ENCODE assay signal across 27 cellular contexts in genomic region chr17:73396429-73397277, GRCh38.
DNase-seq lines count a peak whose midpoint lies in the region; ATAC-seq and TF ChIP-seq lines count a peak whose summit lies in the region.
"Had no signal": no experiment of that assay in that cellular context is flagged by ENCODE, and none has a peak within 500 bp of the region (broad histone marks: within the 10 kb centered on the region; RNA-seq: fewer than 3 reads in every experiment).

No MANE protein-coding gene starts in this region.

- no peak overlapping the region for H3K14ac ChIP-seq in IMR-90 (replicated peaks; ENCODE audit: low read depth, low read length)

- no peaks in the 10 kb centered on the region for H3K79me1 ChIP-seq in IMR-90 (ENCODE audit: low read depth in 1 of 2, low read length in 2 of 2)

- 68% methylated on average over 8 of the region's 21 CpGs; no CpG with 5 or more reads in 1 of the 2 experiments for WGBS in IMR-90 (ENCODE audit: extremely low coverage in 2 of 2, insufficient read length in 1 of 2), 2 experiments

- H3K36me3 ChIP-seq in IMR-90 (ENCODE audit: control insufficient read depth, insufficient read depth, low read length): no peaks in the 10 kb centered on the region
- H3K36me3 ChIP-seq: upper lobe of left lung had no signal

- no peak overlapping the region for H2BK20ac ChIP-seq in IMR-90 (ENCODE audit: low read depth, low read length)

- no peak overlapping the region for H2AFZ ChIP-seq in IMR-90 (replicated peaks; ENCODE audit: low read length, poor library complexity)

- no peak overlapping the region for H2AK5ac ChIP-seq in IMR-90 (ENCODE audit: low read depth, low read length)

- H3K27ac ChIP-seq in IMR-90 (ENCODE audit: insufficient read depth, low read length): no peak overlapping the region
- H3K27ac ChIP-seq: psoas muscle, upper lobe of left lung had no signal

- H3K27ac Mint-ChIP-seq in endothelial cell (ENCODE audit: unreplicated experiment): peak overlapping the region; percentile 20
- H3K27ac Mint-ChIP-seq: activated CD8-positive, alpha-beta T cell treated with anti-CD3 and anti-CD28 coated beads for 36 hours; CD8-positive, alpha-beta T cell; nephron; T-helper 2 cell treated with Interferon-gamma antibody and Interleukin-4, amounts not matched to agents 5 μg/mL and 100 μg/mL, for 36 hours had no signal

- H3K23ac ChIP-seq in IMR-90 (ENCODE audit: low read depth, low read length): no peak overlapping the region

- H4K8ac ChIP-seq in IMR-90 (ENCODE audit: low read depth in 2 of 2, low read length in 2 of 2): no peak overlapping the region

- no TSS peak for BruUV-seq in IMR-90 (replicated peaks; lab: Mats Ljungman, UMichigan)

- no peaks in the 10 kb centered on the region for H3K4me1 Mint-ChIP-seq in endothelial cell (ENCODE audit: unreplicated experiment)
- H3K4me1 Mint-ChIP-seq: stimulated activated naive CD8-positive, alpha-beta T cell treated with anti-CD3 and anti-CD28 coated beads, Interleukin-15, amount 100 ng/mL, for 72 hours had no signal

- H3K36me3 Mint-ChIP-seq in endothelial cell (ENCODE audit: low read depth, unreplicated experiment): no peaks in the 10 kb centered on the region

- no peak overlapping the region for H2BK120ac ChIP-seq in IMR-90 (ENCODE audit: low read depth, low read length)

- POLR2A ChIA-PET in IMR-90 (lab: Charles Lee; ENCODE audit: unreplicated experiment): no interaction called here

- DNase-seq in IMR-90 (peak; percentile 4), NCI-H69 (lab: John Stamatoyannopoulos, UW) (peak; percentile 47), endothelial cell (ENCODE audit: low spot score) (no peak), renal cortical epithelial cell (ENCODE audit: low read depth) (peak; percentile 9), NOMO-1 treated with dmso at 0.1 percent for 144 hours (lab: John Stamatoyannopoulos, UW; ENCODE audit: unreplicated experiment) (no peak), NCI-H2171 (lab: John Stamatoyannopoulos, UW) (no peak), erythroblast (lab: John Stamatoyannopoulos, UW) (no peak)
- DNase-seq: activated CD4-positive, CD25-positive, alpha-beta regulatory T cell; activated CD8-positive, alpha-beta T cell treated with anti-CD3 and anti-CD28 coated beads for 36 hours; activated naive CD4-positive, alpha-beta T cell treated with Interleukin-2 at 50 U/mL for 16 hours; activated T-cell treated with anti-CD3 and anti-CD28 coated beads, Interleukin-2, amount 50 U/mL, for 1 hour; amygdala; CD8-positive, alpha-beta T cell; effector memory CD8-positive, alpha-beta T cell; GOT3; left colon; midbrain; NCI-H1417 treated with DMSO at 0.1 percent for 48 hours; NCI-H2227 treated with DMSO at 0.1 percent for 48 hours; psoas muscle; stimulated activated CD4-positive, alpha-beta T cell treated with anti-CD3 and anti-CD28 coated beads, Interleukin-4, amount 100 ng/mL, for 4 hours; stimulated activated naive CD8-positive, alpha-beta T cell treated with anti-CD3 and anti-CD28 coated beads, Interleukin-15, amount 100 ng/mL, for 72 hours; upper lobe of left lung had no signal

- H4K5ac ChIP-seq in IMR-90 (ENCODE audit: low read depth, low read length): no peak overlapping the region

- H4K91ac ChIP-seq in IMR-90 (ENCODE audit: insufficient read depth, low read depth, low read length): no peak overlapping the region

- no peak overlapping the region for H2AK9ac ChIP-seq in IMR-90 (replicated peaks; ENCODE audit: low read depth, low read length, poor library complexity)

- H3K4me2 ChIP-seq in IMR-90 (ENCODE audit: low read depth, low read length): no peak overlapping the region

- no peak for TF ChIP-seq RAD21 in IMR-90 (IDR thresholded peaks at IDR 0.05; ENCODE audit: low read length)

- no peaks in the 10 kb centered on the region for H4K20me1 ChIP-seq in IMR-90 (ENCODE audit: insufficient read depth, low read length)

- H3K4ac ChIP-seq in IMR-90 (ENCODE audit: low read depth, low read length): no peak overlapping the region

- no peak overlapping the region for H3K56ac ChIP-seq in IMR-90 (ENCODE audit: extremely low read depth, insufficient read depth, low read length)

- CTCF ChIA-PET in IMR-90 (lab: Yijun Ruan, JAX): no interaction called here

- intact Hi-C loops in IMR-90 (cut with micrococcal nuclease): no loop called here

- no peak overlapping the region for H3K9ac ChIP-seq in IMR-90 (ENCODE audit: low read depth, low read length)

- TF ChIP-seq CTCF in IMR-90 (conservative IDR thresholded peaks at IDR 0.05; ENCODE audit: low read depth, low read length): no peak
- no peak for TF ChIP-seq CTCF in endothelial cell (IDR thresholded peaks at IDR 0.05; ENCODE audit: unreplicated experiment)

- no peaks in the 10 kb centered on the region for H3K9me1 ChIP-seq in IMR-90 (ENCODE audit: insufficient read depth, low read length)

- no peaks in the 10 kb centered on the region for H3K9me3 ChIP-seq in IMR-90 (ENCODE audit: control insufficient read depth, insufficient read depth, low read length)
- H3K9me3 ChIP-seq: psoas muscle, upper lobe of left lung had no signal

- no peak overlapping the region for H2BK5ac ChIP-seq in IMR-90 (ENCODE audit: low read depth, low read length, poor library complexity, severe bottlenecking)

- H3K18ac ChIP-seq in IMR-90 (ENCODE audit: low read depth, low read length): no peak overlapping the region

- ATAC-seq in IMR-90 (ENCODE audit: low read depth) (peak; percentile 58), GM21723 (IDR thresholded peaks at IDR 0.05; ENCODE audit: unreplicated experiment) (no peak)
- ATAC-seq: activated CD8-positive, alpha-beta T cell treated with anti-CD3 and anti-CD28 coated beads for 36 hours; CD8-positive, alpha-beta T cell; effector memory CD8-positive, alpha-beta T cell; left colon; psoas muscle; SK-N-SH treated with all-trans-retinoic acid at 6 μM for 48 hours; stimulated activated naive CD8-positive, alpha-beta T cell treated with anti-CD3 and anti-CD28 coated beads, Interleukin-15, amount 100 ng/mL, for 72 hours had no signal

- peaks cover 4% of the 10 kb centered on the region; the same call in 1 of the 2 replicates for H3K27me3 ChIP-seq in IMR-90 (ENCODE audit: control insufficient read depth, insufficient read depth, low read length)
- H3K27me3 ChIP-seq: upper lobe of left lung had no signal

- TF ChIP-seq POLR2A in IMR-90 (IDR thresholded peaks at IDR 0.05; ENCODE audit: low read depth, low read length): no peak
- TF ChIP-seq POLR2A in erythroblast (IDR thresholded peaks at IDR 0.05; ENCODE audit: low read length): no peak

- H3K27me3 Mint-ChIP-seq in endothelial cell (ENCODE audit: unreplicated experiment): peaks cover 5% of the 10 kb centered on the region
- H3K27me3 Mint-ChIP-seq: activated CD8-positive, alpha-beta T cell treated with anti-CD3 and anti-CD28 coated beads for 36 hours; stimulated activated naive CD8-positive, alpha-beta T cell treated with anti-CD3 and anti-CD28 coated beads, Interleukin-15, amount 100 ng/mL, for 72 hours had no signal

- no peaks in the 10 kb centered on the region for H3K9me3 Mint-ChIP-seq in endothelial cell (ENCODE audit: unreplicated experiment)
- H3K9me3 Mint-ChIP-seq: activated CD8-positive, alpha-beta T cell treated with anti-CD3 and anti-CD28 coated beads for 36 hours; CD8-positive, alpha-beta T cell; effector memory CD8-positive, alpha-beta T cell; nephron; stimulated activated naive CD8-positive, alpha-beta T cell treated with anti-CD3 and anti-CD28 coated beads, Interleukin-15, amount 100 ng/mL, for 72 hours; T-helper 2 cell treated with Interferon-gamma antibody and Interleukin-4, amounts not matched to agents 5 μg/mL and 100 μg/mL, for 36 hours had no signal

- H3K4me3 ChIP-seq in IMR-90 (ENCODE audit: insufficient read depth, low read depth, low read length): no peak overlapping the region
- H3K4me3 ChIP-seq: psoas muscle, upper lobe of left lung had no signal

- H3K4me1 ChIP-seq in IMR-90 (ENCODE audit: control insufficient read depth, insufficient read depth, low read length): no peaks in the 10 kb centered on the region
- H3K4me1 ChIP-seq: psoas muscle, upper lobe of left lung had no signal

- no peak overlapping the region for H3K4me3 Mint-ChIP-seq in endothelial cell (ENCODE audit: unreplicated experiment)
- H3K4me3 Mint-ChIP-seq: activated CD8-positive, alpha-beta T cell treated with anti-CD3 and anti-CD28 coated beads for 36 hours; CD8-positive, alpha-beta T cell; effector memory CD8-positive, alpha-beta T cell; nephron; stimulated activated naive CD8-positive, alpha-beta T cell treated with anti-CD3 and anti-CD28 coated beads, Interleukin-15, amount 100 ng/mL, for 72 hours; T-helper 2 cell treated with Interferon-gamma antibody and Interleukin-4, amounts not matched to agents 5 μg/mL and 100 μg/mL, for 36 hours had no signal

- dilution Hi-C loops in IMR-90 (cut with HindIII; ENCODE audit: low sequenced_read_pairs, unreplicated experiment): no loop called here

- H2BK15ac ChIP-seq in IMR-90 (ENCODE audit: low read depth, low read length): no peak overlapping the region

- in situ Hi-C loops in IMR-90 (cut with MboI; ENCODE audit: low sequenced_read_pairs): no loop called here

TF ChIP-seq in IMR-90, 13 proteins besides CTCF, POLR2A, EP300 and RAD21 (continues in another document):
- no peak for TF ChIP-seq CEBPB (IDR thresholded peaks at IDR 0.05; ENCODE audit: low read depth, low read length)
- no peak for TF ChIP-seq MAFK (IDR thresholded peaks at IDR 0.05; ENCODE audit: low read depth, low read length)
- TF ChIP-seq BHLHE40 (IDR thresholded peaks at IDR 0.05; ENCODE audit: low read depth, low read length): no peak
- TF ChIP-seq RFX5 (IDR thresholded peaks at IDR 0.05; ENCODE audit: low read depth, low read length): no peak
- TF ChIP-seq USF2 (IDR thresholded peaks at IDR 0.05; ENCODE audit: low read depth, low read length): no peak
- TF ChIP-seq FOS (IDR thresholded peaks at IDR 0.05; ENCODE audit: low read depth, low read length): no peak
- TF ChIP-seq SMC3 (IDR thresholded peaks at IDR 0.05; ENCODE audit: low read depth, low read length): no peak
- TF ChIP-seq NFE2L2 (IDR thresholded peaks at IDR 0.05; ENCODE audit: low read depth, low read length): no peak

Comparison
In these comparisons a context has a peak if more than half of its experiments do, and no peak if none do; other contexts are left out.
1. DNase-seq: peak in IMR-90 (single experiment), NCI-H69 (single experiment) and renal cortical epithelial cell (single experiment); none in endothelial cell (single experiment), NOMO-1 treated with dmso at 0.1 percent for 144 hours (single experiment), NCI-H2171 (single experiment) and erythroblast (0 of 2).